ENCODE assay signal across 1 cellular context in genomic region chr16:31033709-31034492, GRCh38.
TF ChIP-seq lines count a peak whose summit lies in the region.

No MANE protein-coding gene starts in this region.

TF ChIP-seq in K562, 482 proteins besides CTCF, POLR2A, EP300 and RAD21 (continued from another document and continues in another):
- TF ChIP-seq, protein P1, sequence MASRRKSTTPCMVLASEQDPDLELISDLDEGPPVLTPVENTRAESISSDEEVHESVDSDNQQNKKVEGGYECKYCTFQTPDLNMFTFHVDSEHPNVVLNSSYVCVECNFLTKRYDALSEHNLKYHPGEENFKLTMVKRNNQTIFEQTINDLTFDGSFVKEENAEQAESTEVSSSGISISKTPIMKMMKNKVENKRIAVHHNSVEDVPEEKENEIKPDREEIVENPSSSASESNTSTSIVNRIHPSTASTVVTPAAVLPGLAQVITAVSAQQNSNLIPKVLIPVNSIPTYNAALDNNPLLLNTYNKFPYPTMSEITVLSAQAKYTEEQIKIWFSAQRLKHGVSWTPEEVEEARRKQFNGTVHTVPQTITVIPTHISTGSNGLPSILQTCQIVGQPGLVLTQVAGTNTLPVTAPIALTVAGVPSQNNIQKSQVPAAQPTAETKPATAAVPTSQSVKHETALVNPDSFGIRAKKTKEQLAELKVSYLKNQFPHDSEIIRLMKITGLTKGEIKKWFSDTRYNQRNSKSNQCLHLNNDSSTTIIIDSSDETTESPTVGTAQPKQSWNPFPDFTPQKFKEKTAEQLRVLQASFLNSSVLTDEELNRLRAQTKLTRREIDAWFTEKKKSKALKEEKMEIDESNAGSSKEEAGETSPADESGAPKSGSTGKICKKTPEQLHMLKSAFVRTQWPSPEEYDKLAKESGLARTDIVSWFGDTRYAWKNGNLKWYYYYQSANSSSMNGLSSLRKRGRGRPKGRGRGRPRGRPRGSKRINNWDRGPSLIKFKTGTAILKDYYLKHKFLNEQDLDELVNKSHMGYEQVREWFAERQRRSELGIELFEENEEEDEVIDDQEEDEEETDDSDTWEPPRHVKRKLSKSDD (conservative IDR thresholded peaks at IDR 0.05; ENCODE audit: low read length) = no peak
- peak; percentile 76 for TF ChIP-seq SP1 (CRISPR knock-in tag; IDR thresholded peaks at IDR 0.05)
- TF ChIP-seq ATF3 (IDR thresholded peaks at IDR 0.05) = no peak
- no peak for TF ChIP-seq ATF3 (CRISPR knock-in tag; conservative IDR thresholded peaks at IDR 0.05)
- TF ChIP-seq MAZ (CRISPR knock-in tag; conservative IDR thresholded peaks at IDR 0.05 in 1 of 2, IDR thresholded peaks at IDR 0.05 in 1 of 2) = peak in 1 of 2 experiments; percentile 31; a peak in 1 of 4 replicates
- no peak for TF ChIP-seq TCF3 (CRISPR knock-in tag; IDR thresholded peaks at IDR 0.05)
- TF ChIP-seq TBP (optimal IDR thresholded peaks at IDR 0.05; ENCODE audit: low read depth, low read length) = peak; percentile 80
- TF ChIP-seq MEF2D (tag; conservative IDR thresholded peaks at IDR 0.05; ENCODE audit: low read depth) = no peak
- peak; percentile 85 for TF ChIP-seq ETS1 (conservative IDR thresholded peaks at IDR 0.05; ENCODE audit: control insufficient read depth, low read depth, low read length)
- no peak for TF ChIP-seq HDAC3 (IDR thresholded peaks at IDR 0.05; ENCODE audit: borderline replicate concordance, partially characterized antibody)
- peak; percentile 17; the same call in 1 of the 2 replicates for TF ChIP-seq CBFB (CRISPR knock-in tag; IDR thresholded peaks at IDR 0.05)
- TF ChIP-seq, protein P2, sequence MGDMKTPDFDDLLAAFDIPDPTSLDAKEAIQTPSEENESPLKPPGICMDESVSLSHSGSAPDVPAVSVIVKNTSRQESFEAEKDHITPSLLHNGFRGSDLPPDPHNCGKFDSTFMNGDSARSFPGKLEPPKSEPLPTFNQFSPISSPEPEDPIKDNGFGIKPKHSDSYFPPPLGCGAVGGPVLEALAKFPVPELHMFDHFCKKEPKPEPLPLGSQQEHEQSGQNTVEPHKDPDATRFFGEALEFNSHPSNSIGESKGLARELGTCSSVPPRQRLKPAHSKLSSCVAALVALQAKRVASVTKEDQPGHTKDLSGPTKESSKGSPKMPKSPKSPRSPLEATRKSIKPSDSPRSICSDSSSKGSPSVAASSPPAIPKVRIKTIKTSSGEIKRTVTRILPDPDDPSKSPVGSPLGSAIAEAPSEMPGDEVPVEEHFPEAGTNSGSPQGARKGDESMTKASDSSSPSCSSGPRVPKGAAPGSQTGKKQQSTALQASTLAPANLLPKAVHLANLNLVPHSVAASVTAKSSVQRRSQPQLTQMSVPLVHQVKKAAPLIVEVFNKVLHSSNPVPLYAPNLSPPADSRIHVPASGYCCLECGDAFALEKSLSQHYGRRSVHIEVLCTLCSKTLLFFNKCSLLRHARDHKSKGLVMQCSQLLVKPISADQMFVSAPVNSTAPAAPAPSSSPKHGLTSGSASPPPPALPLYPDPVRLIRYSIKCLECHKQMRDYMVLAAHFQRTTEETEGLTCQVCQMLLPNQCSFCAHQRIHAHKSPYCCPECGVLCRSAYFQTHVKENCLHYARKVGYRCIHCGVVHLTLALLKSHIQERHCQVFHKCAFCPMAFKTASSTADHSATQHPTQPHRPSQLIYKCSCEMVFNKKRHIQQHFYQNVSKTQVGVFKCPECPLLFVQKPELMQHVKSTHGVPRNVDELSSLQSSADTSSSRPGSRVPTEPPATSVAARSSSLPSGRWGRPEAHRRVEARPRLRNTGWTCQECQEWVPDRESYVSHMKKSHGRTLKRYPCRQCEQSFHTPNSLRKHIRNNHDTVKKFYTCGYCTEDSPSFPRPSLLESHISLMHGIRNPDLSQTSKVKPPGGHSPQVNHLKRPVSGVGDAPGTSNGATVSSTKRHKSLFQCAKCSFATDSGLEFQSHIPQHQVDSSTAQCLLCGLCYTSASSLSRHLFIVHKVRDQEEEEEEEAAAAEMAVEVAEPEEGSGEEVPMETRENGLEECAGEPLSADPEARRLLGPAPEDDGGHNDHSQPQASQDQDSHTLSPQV (IDR thresholded peaks at IDR 0.05) = no peak
- TF ChIP-seq JUND (IDR thresholded peaks at IDR 0.05; ENCODE audit: borderline replicate concordance, low read depth, low read length) = peak; percentile 39; the same call in 1 of the 2 replicates
- TF ChIP-seq JUND (tag; IDR thresholded peaks at IDR 0.05; ENCODE audit: borderline replicate concordance, low read depth, low read length) = no peak; the same call in 2 of the 3 replicates
- no peak for TF ChIP-seq RFX1 (IDR thresholded peaks at IDR 0.05)
- no peak for TF ChIP-seq POLR2H (tag; IDR thresholded peaks at IDR 0.05; ENCODE audit: low read depth)
- no peak for TF ChIP-seq NEUROD1 (IDR thresholded peaks at IDR 0.05; ENCODE audit: borderline replicate concordance, low read depth, low read length, partially characterized antibody)
- TF ChIP-seq HDAC6 (IDR thresholded peaks at IDR 0.05; ENCODE audit: low read depth, low read length) = no peak
- peak; percentile 38 for TF ChIP-seq POU5F1 (IDR thresholded peaks at IDR 0.05; ENCODE audit: borderline replicate concordance, low read depth, low read length, partially characterized antibody)
- TF ChIP-seq, protein P3, sequence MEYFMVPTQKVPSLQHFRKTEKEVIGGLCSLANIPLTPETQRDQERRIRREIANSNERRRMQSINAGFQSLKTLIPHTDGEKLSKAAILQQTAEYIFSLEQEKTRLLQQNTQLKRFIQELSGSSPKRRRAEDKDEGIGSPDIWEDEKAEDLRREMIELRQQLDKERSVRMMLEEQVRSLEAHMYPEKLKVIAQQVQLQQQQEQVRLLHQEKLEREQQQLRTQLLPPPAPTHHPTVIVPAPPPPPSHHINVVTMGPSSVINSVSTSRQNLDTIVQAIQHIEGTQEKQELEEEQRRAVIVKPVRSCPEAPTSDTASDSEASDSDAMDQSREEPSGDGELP (CRISPR knock-in tag; IDR thresholded peaks at IDR 0.05; ENCODE audit: borderline replicate concordance) = peak; percentile 59; the same call in 1 of the 2 replicates
- TF ChIP-seq TRIM25 (IDR thresholded peaks at IDR 0.05; ENCODE audit: borderline replicate concordance) = no peak
- TF ChIP-seq KDM4B (IDR thresholded peaks at IDR 0.05; ENCODE audit: borderline replicate concordance in 2 of 2, low read depth in 1 of 2) = no peak
- no peak for TF ChIP-seq PCBP2 (IDR thresholded peaks at IDR 0.05; ENCODE audit: low read depth, low read length, poor library complexity, severe bottlenecking)
- 0 out of 2 replicates have a peak, but pooled peaks have one; percentile 31 for TF ChIP-seq ZFPM2 (CRISPR knock-in tag; IDR thresholded peaks at IDR 0.05)
- no peak for TF ChIP-seq ZNF79 (CRISPR knock-in tag; IDR thresholded peaks at IDR 0.05; ENCODE audit: low read depth)
- no peak for TF ChIP-seq MYNN (IDR thresholded peaks at IDR 0.05)
- TF ChIP-seq MYNN (CRISPR knock-in tag; IDR thresholded peaks at IDR 0.05) = no peak
- TF ChIP-seq IFI16 (CRISPR knock-in tag; IDR thresholded peaks at IDR 0.05) = no peak
- peak; percentile 16; the same call in 1 of the 2 replicates for TF ChIP-seq PHF8 (IDR thresholded peaks at IDR 0.05; ENCODE audit: borderline replicate concordance, low read length)
- no peak for TF ChIP-seq POLR2B (IDR thresholded peaks at IDR 0.05; ENCODE audit: low read depth, partially characterized antibody)
- no peak for TF ChIP-seq ZNF324 (CRISPR knock-in tag; IDR thresholded peaks at IDR 0.05)
- TF ChIP-seq SIN3A (IDR thresholded peaks at IDR 0.05; ENCODE audit: borderline replicate concordance in 2 of 2, control insufficient read depth in 1 of 2, low read depth in 2 of 2, low read length in 2 of 2) = peak in 1 of 2 experiments; percentile 71; a peak in 1 of 4 replicates
- peak; percentile 16 for TF ChIP-seq CCNT2 (IDR thresholded peaks at IDR 0.05; ENCODE audit: borderline replicate concordance, extremely low read depth, insufficient read length, low read depth, low read length)
- TF ChIP-seq ZNF57 (CRISPR knock-in tag; IDR thresholded peaks at IDR 0.05) = no peak
- no peak for TF ChIP-seq PATZ1 (CRISPR knock-in tag; IDR thresholded peaks at IDR 0.05; ENCODE audit: borderline replicate concordance)
- no peak for TF ChIP-seq SLC30A9 (CRISPR knock-in tag; IDR thresholded peaks at IDR 0.05)
- TF ChIP-seq MNT (conservative IDR thresholded peaks at IDR 0.05) = peak; percentile 98
- 0 out of 2 replicates have a peak, but pooled peaks have one; percentile 7 for TF ChIP-seq CTBP1 (IDR thresholded peaks at IDR 0.05; ENCODE audit: borderline replicate concordance)
- no peak for TF ChIP-seq TAL1 (IDR thresholded peaks at IDR 0.05)
- TF ChIP-seq STAG1 (CRISPR knock-in tag; IDR thresholded peaks at IDR 0.05; ENCODE audit: borderline replicate concordance) = no peak
- TF ChIP-seq MEIS2 (IDR thresholded peaks at IDR 0.05; ENCODE audit: partially characterized antibody) = peak; percentile 55
- peak; percentile 95 for TF ChIP-seq SAP30 (IDR thresholded peaks at IDR 0.05; ENCODE audit: borderline replicate concordance, insufficient read depth, low read depth, low read length, poor library complexity, severe bottlenecking)
- TF ChIP-seq ZNF12 (CRISPR knock-in tag; IDR thresholded peaks at IDR 0.05) = 0 out of 2 replicates have a peak, but pooled peaks have one; percentile 12
- no peak for TF ChIP-seq SREBF2 (CRISPR knock-in tag; IDR thresholded peaks at IDR 0.05)
- TF ChIP-seq ZC3H11A (IDR thresholded peaks at IDR 0.05; ENCODE audit: low read depth, low read length) = no peak
- TF ChIP-seq NFXL1 (CRISPR knock-in tag; IDR thresholded peaks at IDR 0.05) = no peak
- TF ChIP-seq ZNF197 (CRISPR knock-in tag; IDR thresholded peaks at IDR 0.05; ENCODE audit: low read depth) = no peak
